ENCODE assay signal across 19 cellular contexts in genomic region chr7:151438864-151439601, GRCh38. TPM values are rescaled to one million over a fixed set of nuclear protein-coding genes. Genes with fewer than 3 reads are reported as not detected.
DNase-seq lines count a peak whose midpoint lies in the region; ATAC-seq and TF ChIP-seq lines count a peak whose summit lies in the region.
"Had no signal": no experiment of that assay in that cellular context is flagged by ENCODE, and none has a peak within 500 bp of the region (broad histone marks: within the 10 kb centered on the region; RNA-seq: fewer than 3 reads in every experiment).

No MANE protein-coding gene starts in this region.

- BruUV-seq in Calu3 (replicated peaks; lab: Mats Ljungman, UMichigan) = no TSS peak

- peaks cover 68% of the 10 kb centered on the region for H3K27me3 Mint-ChIP-seq in Calu3 (ENCODE audit: unreplicated experiment)

- peak overlapping the region in 2 of 4 donors; percentile 6 to 65 for H3K27ac ChIP-seq in sigmoid colon
- H3K27ac ChIP-seq: body of pancreas, lower lobe of right lung, neutrophil had no signal

- H3K36me3 ChIP-seq in NT2/D1 (ENCODE audit: insufficient read depth, insufficient read length, low read length) = no peaks in the 10 kb centered on the region
- no peaks in the 10 kb centered on the region for H3K36me3 ChIP-seq in sigmoid colon
- H3K36me3 ChIP-seq: lower lobe of right lung, neutrophil had no signal

- intact Hi-C loops in Calu3 (cut with micrococcal nuclease; ENCODE audit: unreplicated experiment) = no loop called here
- intact Hi-C loops in sigmoid colon (cut with DNase I) = no loop called here

- H3K27me3 ChIP-seq in NT2/D1 (ENCODE audit: insufficient read depth, insufficient read length) = peaks cover 11% of the 10 kb centered on the region
- H3K27me3 ChIP-seq in sigmoid colon = peaks cover 0 to 8% (median 0%) of the 10 kb centered on the region in 3 donors
- H3K27me3 ChIP-seq: body of pancreas had no signal

- peaks cover 9% of the 10 kb centered on the region for H3K4me1 ChIP-seq in NT2/D1 (ENCODE audit: insufficient read depth, insufficient read length)
- peaks cover 0 to 48% (median 39%) of the 10 kb centered on the region in 4 donors for H3K4me1 ChIP-seq in sigmoid colon

- CTCF ChIA-PET in Calu3 (lab: Charles Lee) = no interaction called here

- H3K4me1 Mint-ChIP-seq in Calu3 (ENCODE audit: low read depth, unreplicated experiment) = no peaks in the 10 kb centered on the region

- H3K4me3 Mint-ChIP-seq in Calu3 (ENCODE audit: low read depth, unreplicated experiment) = peak overlapping the region; percentile 64
- H3K4me3 Mint-ChIP-seq: activated CD4-positive, alpha-beta memory T cell treated with anti-CD3 and anti-CD28 coated beads, Interleukin-2, amount 10 ng/mL, durations not matched to agents 7 days and 5 days had no signal

- no peaks in the 10 kb centered on the region for H3K36me3 Mint-ChIP-seq in Calu3 (ENCODE audit: insufficient read depth, unreplicated experiment)
- H3K36me3 Mint-ChIP-seq: stimulated activated naive B cell treated with anti-CD40 and anti-IgM and Interleukin-4, amounts not matched to agents 10 μg/mL and 1 μg/mL and 100 μg/mL, for 72 hours had no signal

- DNase-seq in Calu3 = no peak
- no peak for DNase-seq in NT2/D1 (ENCODE audit: low read depth, low spot score)
- DNase-seq in sigmoid colon = peak; percentile 58
- no peak for DNase-seq in germinal center (ENCODE audit: low spot score)
- DNase-seq in NCI-H345 treated with DMSO at 0.1 percent for 48 hours (lab: John Stamatoyannopoulos, UW; ENCODE audit: unreplicated experiment) = no peak
- DNase-seq: activated CD4-positive, alpha-beta memory T cell treated with anti-CD3 and anti-CD28 coated beads, Interleukin-2, amount 10 ng/mL, durations not matched to agents 7 days and 5 days; C1 segment of cervical spinal cord; effector CD8-positive, alpha-beta T cell; lower lobe of right lung; NCI-H1694; stimulated activated naive B cell treated with anti-CD40 and anti-IgM and Interleukin-4, amounts not matched to agents 10 μg/mL and 1 μg/mL and 100 μg/mL, for 72 hours had no signal

- no peaks in the 10 kb centered on the region for H3K9me3 Mint-ChIP-seq in Calu3 (ENCODE audit: low read depth, unreplicated experiment)
- H3K9me3 Mint-ChIP-seq: activated CD4-positive, alpha-beta memory T cell treated with anti-CD3 and anti-CD28 coated beads, Interleukin-2, amount 10 ng/mL, durations not matched to agents 7 days and 5 days; stimulated activated naive B cell treated with anti-CD40 and anti-IgM and Interleukin-4, amounts not matched to agents 10 μg/mL and 1 μg/mL and 100 μg/mL, for 72 hours had no signal

- H3K9me3 ChIP-seq in NT2/D1 (ENCODE audit: insufficient read depth, low read length) = 0 out of 2 replicates have a peak, but pooled peaks cover 7% of the 10 kb centered on the region
- peaks cover 4% of the 10 kb centered on the region for H3K9me3 ChIP-seq in iPS-18c (ENCODE audit: control insufficient read depth, insufficient read depth, low read length)
- H3K9me3 ChIP-seq in sigmoid colon = no peaks in the 10 kb centered on the region
- H3K9me3 ChIP-seq: body of pancreas, lower lobe of right lung, neutrophil had no signal

- ATAC-seq in GM18907 (IDR thresholded peaks at IDR 0.05; ENCODE audit: unreplicated experiment) = no peak
- ATAC-seq in GM21526 (IDR thresholded peaks at IDR 0.05; ENCODE audit: low FRiP score, unreplicated experiment) = no peak
- ATAC-seq: body of pancreas; SK-N-SH treated with all-trans-retinoic acid at 6 μM for 48 hours; stimulated activated naive B cell treated with anti-CD40 and anti-IgM and Interleukin-4, amounts not matched to agents 10 μg/mL and 1 μg/mL and 100 μg/mL, for 72 hours had no signal

- H3K4me3 ChIP-seq in NT2/D1 (ENCODE audit: insufficient read length, low read depth) (peak overlapping the region; percentile 31), iPS-18c (ENCODE audit: insufficient read depth, low read depth, low read length) (peak overlapping the region; percentile 54; the same call in 1 of the 2 replicates), sigmoid colon (peak overlapping the region in 2 of 4 donors; percentile 45 to 47)
- H3K4me3 ChIP-seq: body of pancreas had no signal

- 89 to 92% methylated on average over 17 of the region's 17 CpGs for WGBS in sigmoid colon, 2 donors

- TF ChIP-seq POLR2A in sigmoid colon (IDR thresholded peaks at IDR 0.05) = no peak

- TF ChIP-seq CTCF in Calu3 (IDR thresholded peaks at IDR 0.05; ENCODE audit: unreplicated experiment) = no peak
- TF ChIP-seq CTCF in sigmoid colon (IDR thresholded peaks at IDR 0.05) = no peak

- H3K27ac Mint-ChIP-seq in Calu3 (ENCODE audit: unreplicated experiment) = no peak overlapping the region
- H3K27ac Mint-ChIP-seq: activated CD4-positive, alpha-beta memory T cell treated with anti-CD3 and anti-CD28 coated beads, Interleukin-2, amount 10 ng/mL, durations not matched to agents 7 days and 5 days; stimulated activated naive B cell treated with anti-CD40 and anti-IgM and Interleukin-4, amounts not matched to agents 10 μg/mL and 1 μg/mL and 100 μg/mL, for 72 hours had no signal

- TF ChIP-seq EP300 in sigmoid colon (IDR thresholded peaks at IDR 0.05) = no peak

- H3K9ac ChIP-seq in NT2/D1 (ENCODE audit: insufficient read length, low read depth) = peak overlapping the region; percentile 51

RNA-seq across cellular contexts. Expression of gene CRYGN, which starts 0.9 kb away (rescaled TPM):
- not detected in 2 replicates for total RNA-seq in Calu3 (2022)
- total RNA-seq in sigmoid colon = 1 to 10 TPM in 2 of 4 donors, not detected in 2; 1.4 to 1.8 TPM
- polyA plus RNA-seq in sigmoid colon = under 1 TPM in 2 of 3 donors, not detected in 1; 0.17 to 0.60 TPM
- total RNA-seq: body of pancreas, LHCN-M2, lower lobe of right lung, skeletal muscle tissue had no signal

RNA-seq across cellular contexts. Expression of gene WDR86, which starts 29.2 kb away (rescaled TPM):
- total RNA-seq in Calu3 (2022) (not detected in 2 replicates), sigmoid colon (10 to 100 TPM; 14.4 to 23.8 (median 16.9) TPM)
- polyA plus RNA-seq in sigmoid colon = 1 to 10 TPM in 2 of 3 donors, under 1 TPM in 1; 0.46 to 4.2 (median 2.1) TPM

Comparison
In these comparisons a context has a peak if more than half of its experiments do, and no peak if none do; other contexts are left out.
1. RNA of gene WDR86, which starts 29.2 kb away (total RNA-seq): 14.4 to 23.8 TPM in sigmoid colon; not detected in Calu3; every median in the first group is over 10 times any median in the second.